Comparison of ENCODE assay signal across 25 cellular contexts in the genomic region with DNA sequence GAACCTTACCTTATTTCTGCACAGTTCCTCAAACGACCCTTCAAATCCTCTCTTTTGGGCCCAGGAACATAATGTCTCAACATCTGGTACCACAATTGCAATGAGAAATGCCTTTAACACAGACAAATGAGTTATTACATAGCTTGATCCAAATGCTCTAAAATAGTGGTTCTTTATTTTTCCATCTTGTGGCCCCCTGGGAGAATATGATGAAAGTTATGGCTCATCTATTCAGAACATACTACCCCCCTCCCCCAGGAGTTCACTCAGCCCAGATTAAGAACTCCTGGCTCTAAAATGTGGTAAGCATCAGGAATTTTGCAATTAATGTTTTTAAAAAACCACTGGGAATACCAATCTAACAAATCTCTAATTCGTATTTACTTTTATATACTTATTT. TPM values are rescaled to one million over a fixed set of nuclear protein-coding genes. Genes with fewer than 3 reads are reported as not detected.
DNase-seq lines count a peak whose midpoint lies in the region; ATAC-seq and TF ChIP-seq lines count a peak whose summit lies in the region.
"Had no signal": no experiment of that assay in that cellular context is flagged by ENCODE, and none has a peak within 500 bp of the region (broad histone marks: within the 10 kb centered on the region; RNA-seq: fewer than 3 reads in every experiment).

No MANE protein-coding gene starts in this region.

- peaks cover 42% of the 10 kb centered on the region for H3K36me3 ChIP-seq in cardiac muscle cell
- H3K36me3 ChIP-seq in psoas muscle (ENCODE audit: insufficient read depth in 1 of 2, low read depth in 1 of 2), result peaks cover 14 to 72% of the 10 kb centered on the region in 2 donors
- H3K36me3 ChIP-seq in aorta (ENCODE audit: control insufficient read depth in 1 of 2, insufficient read depth in 2 of 2, low read length in 1 of 2), result peaks cover 9 to 17% of the 10 kb centered on the region in 2 donors

- no peaks in the 10 kb centered on the region for H3K4me1 ChIP-seq in cardiac muscle cell (ENCODE audit: low read depth)
- peaks cover 50% of the 10 kb centered on the region for H3K4me1 ChIP-seq in psoas muscle
- H3K4me1 ChIP-seq in aorta (ENCODE audit: control insufficient read depth in 1 of 2, insufficient read depth in 2 of 2, low read length in 2 of 2), result no peaks in the 10 kb centered on the region
- H3K4me1 ChIP-seq: left lung had no signal

- intact Hi-C loops in psoas muscle (cut with DNase I) (no loop called here), aorta (cut with DNase I) (no loop called here)

- H3K27me3 ChIP-seq in cardiac muscle cell, result no peaks in the 10 kb centered on the region
- no peaks in the 10 kb centered on the region for H3K27me3 ChIP-seq in psoas muscle (ENCODE audit: insufficient read depth in 3 of 3, low read length in 2 of 3)
- H3K27me3 ChIP-seq in aorta (ENCODE audit: control insufficient read depth in 1 of 2, insufficient read depth in 2 of 2, low read length in 1 of 2), result no peaks in the 10 kb centered on the region
- H3K27me3 ChIP-seq: left lung, suprapubic skin had no signal

- H3K27ac ChIP-seq in cardiac muscle cell (peak overlapping the region; percentile 13), psoas muscle (peak overlapping the region; percentile 80), aorta (ENCODE audit: low read depth in 1 of 2, low read length in 2 of 2) (no peak overlapping the region)
- H3K27ac ChIP-seq: HL-60, KMS-11, left lung, suprapubic skin had no signal

- 27 to 42% (median 38%) methylated on average over 2 of the region's 2 CpGs for WGBS in psoas muscle, 3 donors
- 33 to 50% methylated on average over 2 of the region's 2 CpGs for WGBS in aorta, 2 donors

- ATAC-seq in psoas muscle (no peak), aorta (ENCODE audit: low FRiP score) (peak; percentile 63), GM18870 (IDR thresholded peaks at IDR 0.05; ENCODE audit: unreplicated experiment) (no peak)
- ATAC-seq: GM23338, left lung had no signal

- H3K9me3 ChIP-seq in cardiac muscle cell (ENCODE audit: low read depth), result no peaks in the 10 kb centered on the region
- H3K9me3 ChIP-seq in psoas muscle, result no peaks in the 10 kb centered on the region
- no peaks in the 10 kb centered on the region for H3K9me3 ChIP-seq in aorta (ENCODE audit: control insufficient read depth, low read length)
- H3K9me3 ChIP-seq: left lung, suprapubic skin had no signal

- H3K4me3 ChIP-seq in choroid plexus epithelial cell (ENCODE audit: low read depth, low read length), result no peak overlapping the region
- no peak overlapping the region for H3K4me3 ChIP-seq in cardiac muscle cell
- no peak overlapping the region for H3K4me3 ChIP-seq in psoas muscle
- H3K4me3 ChIP-seq in aorta (ENCODE audit: low read length in 2 of 2), result no peak overlapping the region
- H3K4me3 ChIP-seq: GM23338, left lung, suprapubic skin had no signal

- TF ChIP-seq CTCF in choroid plexus epithelial cell (conservative IDR thresholded peaks at IDR 0.05; ENCODE audit: low read depth, low read length) (no peak), cardiac muscle cell (IDR thresholded peaks at IDR 0.05; ENCODE audit: low read depth, low read length) (no peak), psoas muscle (IDR thresholded peaks at IDR 0.05) (no peak)

- peak; percentile 62 for DNase-seq in choroid plexus epithelial cell (ENCODE audit: low read depth)
- peak in 1 of 2 donors; percentile 79 for DNase-seq in cardiac muscle cell (ENCODE audit: low read depth in 1 of 2, low spot score in 1 of 2)
- no peak for DNase-seq in psoas muscle
- no peak for DNase-seq in aorta
- no peak for DNase-seq in NCI-H82 (lab: John Stamatoyannopoulos, UW)
- no peak for DNase-seq in hypothalamus (lab: John Stamatoyannopoulos, UW)
- DNase-seq: activated CD4-positive, alpha-beta T cell treated with anti-CD3 and anti-CD28 coated beads for 48 hours; activated gamma-delta T cell treated with Interleukin-2 at 50 U/mL for 16 hours; activated T-cell treated with anti-CD3 and anti-CD28 coated beads, Interleukin-2, amount 50 U/mL, for 24 hours; CD4-positive, CD25-positive, alpha-beta regulatory T cell; DMS 273 treated with DMSO at 0.1 percent for 48 hours; EL; foreskin melanocyte; left lung; naive B cell; NCI-H1436; NCI-H2107; NCI-H446; stimulated activated CD4-positive, alpha-beta T cell treated with anti-CD3 and anti-CD28 coated beads, Interleukin-12 subunit alpha, Interleukin-12 subunit beta, amount 100 ng/mL, for 4 hours; stimulated activated CD4-positive, alpha-beta T cell treated with anti-CD3 and anti-CD28 coated beads, Interleukin-4, amount 100 ng/mL, for 1 hour had no signal

RNA-seq across cellular contexts. Expression of gene CENPU, which starts 23.9 kb away (rescaled TPM):
- total RNA-seq in cardiac muscle cell (8.7 TPM in 2 replicates), psoas muscle (1 to 10 TPM in 2 of 4 donors, under 1 TPM in 2; 0.63 to 1.6 (median 0.93) TPM), aorta (1 to 10 TPM; 1.1 to 3.1 TPM)
- polyA plus RNA-seq in cardiac muscle cell (9.9 and 16.5 TPM in 2 replicates), psoas muscle (1 to 10 TPM in 2 of 3 donors, under 1 TPM in 1; 0.91 to 2.0 (median 1.1) TPM), aorta (1 to 10 TPM; 1.2 to 2.5 TPM)

Comparison
In these comparisons a context has a peak if more than half of its experiments do, and no peak if none do; other contexts are left out.
1. H3K27ac ChIP-seq: peak in cardiac muscle cell (single experiment) and psoas muscle (single experiment); none in aorta (0 of 2).